Comparison of ENCODE assay signal across 18 cellular contexts in the genomic region with DNA sequence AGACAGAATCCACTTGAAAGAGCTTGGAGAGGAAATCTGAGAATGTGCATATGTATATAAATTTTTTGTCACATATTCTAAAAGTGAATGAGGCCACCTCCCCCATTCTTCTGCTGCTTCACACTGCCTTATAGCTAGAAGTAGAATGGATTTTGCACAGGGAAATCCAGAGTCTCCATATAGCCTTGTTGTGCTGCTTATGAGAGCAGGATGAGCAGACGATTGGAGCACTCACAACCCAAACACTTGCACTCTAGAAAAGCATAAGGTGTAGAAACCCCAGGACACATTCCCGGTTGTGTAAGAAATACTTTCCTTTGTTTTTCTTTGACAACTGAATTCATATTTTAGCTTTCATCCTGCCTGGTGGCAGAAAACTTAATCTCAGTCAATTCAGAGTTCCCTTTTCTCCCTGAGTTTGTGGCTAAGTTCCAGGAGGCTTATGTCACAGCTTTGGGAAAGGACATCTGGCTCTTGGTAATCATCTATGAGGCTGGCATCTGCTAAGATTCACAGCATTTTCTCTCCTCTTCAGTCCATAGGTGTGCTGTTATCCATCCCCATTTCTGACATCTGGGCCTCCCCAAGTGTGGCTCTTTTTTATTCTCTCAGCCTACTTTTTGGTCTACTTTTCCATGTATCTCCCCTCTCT.
DNase-seq lines count a peak whose midpoint lies in the region; ATAC-seq and TF ChIP-seq lines count a peak whose summit lies in the region.
"Had no signal": no experiment of that assay in that cellular context is flagged by ENCODE, and none has a peak within 500 bp of the region (broad histone marks: within the 10 kb centered on the region; RNA-seq: fewer than 3 reads in every experiment).

No MANE protein-coding gene starts in this region.

- no peak overlapping the region for H4K91ac ChIP-seq in IMR-90 (ENCODE audit: insufficient read depth, low read depth, low read length)

- H4K8ac ChIP-seq in IMR-90 (ENCODE audit: low read depth in 2 of 2, low read length in 2 of 2) = no peak overlapping the region

- H2BK5ac ChIP-seq in IMR-90 (ENCODE audit: low read depth, low read length, poor library complexity, severe bottlenecking) = no peak overlapping the region

- H3K14ac ChIP-seq in IMR-90 (replicated peaks; ENCODE audit: low read depth, low read length) = no peak overlapping the region

- no peak overlapping the region for H4K5ac ChIP-seq in IMR-90 (ENCODE audit: low read depth, low read length)

- H3K4me3 ChIP-seq in IMR-90 (ENCODE audit: insufficient read depth, low read depth, low read length) (no peak overlapping the region), adipocyte (ENCODE audit: low read length) (no peak overlapping the region)
- H3K4me3 ChIP-seq: coronary artery, lower lobe of right lung, uterus had no signal

- BruUV-seq in IMR-90 (replicated peaks; lab: Mats Ljungman, UMichigan) = no TSS peak

- no peaks in the 10 kb centered on the region for H3K9me3 ChIP-seq in IMR-90 (ENCODE audit: control insufficient read depth, insufficient read depth, low read length)
- no peaks in the 10 kb centered on the region for H3K9me3 ChIP-seq in adipocyte (ENCODE audit: control insufficient read depth, low read length)
- H3K9me3 ChIP-seq: lower lobe of right lung, uterus had no signal

- intact Hi-C loops in IMR-90 (cut with micrococcal nuclease) = no loop called here

- no peak overlapping the region for H3K4ac ChIP-seq in IMR-90 (ENCODE audit: low read depth, low read length)

- H3K27me3 ChIP-seq in IMR-90 (ENCODE audit: control insufficient read depth, insufficient read depth, low read length) (no peaks in the 10 kb centered on the region), adipocyte (replicated peaks; ENCODE audit: control insufficient read depth, insufficient read depth, low read length) (no peaks in the 10 kb centered on the region)
- H3K27me3 ChIP-seq: uterus had no signal

- H2BK120ac ChIP-seq in IMR-90 (ENCODE audit: low read depth, low read length) = no peak overlapping the region

- no peak for TF ChIP-seq RAD21 in IMR-90 (IDR thresholded peaks at IDR 0.05; ENCODE audit: low read length)

- H3K79me1 ChIP-seq in IMR-90 (ENCODE audit: low read depth in 1 of 2, low read length in 2 of 2) = no peaks in the 10 kb centered on the region

- no peak for ATAC-seq in IMR-90 (ENCODE audit: low read depth)
- ATAC-seq in GM18519 (IDR thresholded peaks at IDR 0.05; ENCODE audit: low FRiP score, unreplicated experiment) = no peak
- ATAC-seq: lower lobe of right lung, sciatic nerve had no signal

- TF ChIP-seq POLR2A in IMR-90 (IDR thresholded peaks at IDR 0.05; ENCODE audit: low read depth, low read length) = no peak

- POLR2A ChIA-PET in IMR-90 (lab: Charles Lee; ENCODE audit: unreplicated experiment) = no interaction called here

- H3K4me1 ChIP-seq in IMR-90 (ENCODE audit: control insufficient read depth, insufficient read depth, low read length) (no peaks in the 10 kb centered on the region), adipocyte (ENCODE audit: control insufficient read depth, insufficient read depth, low read length) (no peaks in the 10 kb centered on the region)
- H3K4me1 ChIP-seq: lower lobe of right lung, uterus had no signal

- CTCF ChIA-PET in IMR-90 (lab: Yijun Ruan, JAX) = no interaction called here

- no peak overlapping the region for H3K27ac ChIP-seq in IMR-90 (ENCODE audit: insufficient read depth, low read length)
- H3K27ac ChIP-seq: coronary artery, KMS-11, lower lobe of right lung, uterus had no signal

- DNase-seq in AG08395 (ENCODE audit: low spot score) (peak; percentile 52), IMR-90 (peak; percentile 44), adipocyte (ENCODE audit: low read depth) (peak; percentile 56), kidney tubule cell (ENCODE audit: low spot score) (peak; percentile 4), NCI-H2196 treated with DMSO at 0.1 percent for 48 hours (lab: John Stamatoyannopoulos, UW; ENCODE audit: unreplicated experiment) (no peak), NCI-H748 treated with DMSO at 0.1 percent for 48 hours (lab: John Stamatoyannopoulos, UW) (no peak)
- no peak for DNase-seq in stimulated activated CD8-positive, alpha-beta memory T cell treated with anti-CD3 and anti-CD28 coated beads, Interleukin-4, amount 100 ng/mL, for 48 hours
- DNase-seq: activated CD4-positive, alpha-beta T cell treated with anti-CD3 and anti-CD28 coated beads for 48 hours; activated T-cell treated with anti-CD3 and anti-CD28 coated beads for 4 hours; H7; lower lobe of right lung; NCI-H1436; stimulated activated CD4-positive, alpha-beta T cell treated with anti-CD3 and anti-CD28 coated beads, Interleukin-4, amount 100 ng/mL, for 24 hours; uterus had no signal

- H4K20me1 ChIP-seq in IMR-90 (ENCODE audit: insufficient read depth, low read length) = no peaks in the 10 kb centered on the region

- H2AFZ ChIP-seq in IMR-90 (replicated peaks; ENCODE audit: low read length, poor library complexity) = no peak overlapping the region

- H3K4me2 ChIP-seq in IMR-90 (ENCODE audit: low read depth, low read length) = no peak overlapping the region
- H3K4me2 ChIP-seq: KMS-11 had no signal

- H2AK5ac ChIP-seq in IMR-90 (ENCODE audit: low read depth, low read length) = no peak overlapping the region

- H3K9ac ChIP-seq in IMR-90 (ENCODE audit: low read depth, low read length) (no peak overlapping the region), adipocyte (ENCODE audit: low read length) (no peak overlapping the region)
- H3K9ac ChIP-seq: KMS-11 had no signal

- no peak overlapping the region for H2BK20ac ChIP-seq in IMR-90 (ENCODE audit: low read depth, low read length)

- no peaks in the 10 kb centered on the region for H3K36me3 ChIP-seq in IMR-90 (ENCODE audit: control insufficient read depth, insufficient read depth, low read length)
- no peaks in the 10 kb centered on the region for H3K36me3 ChIP-seq in adipocyte (ENCODE audit: control insufficient read depth, insufficient read depth, low read length, severe bottlenecking)
- H3K36me3 ChIP-seq: lower lobe of right lung, uterus had no signal

- TF ChIP-seq CTCF in IMR-90 (conservative IDR thresholded peaks at IDR 0.05; ENCODE audit: low read depth, low read length) = no peak

- no peak overlapping the region for H3K23ac ChIP-seq in IMR-90 (ENCODE audit: low read depth, low read length)

- no peak overlapping the region for H3K56ac ChIP-seq in IMR-90 (ENCODE audit: extremely low read depth, insufficient read depth, low read length)

- no peak overlapping the region for H2BK15ac ChIP-seq in IMR-90 (ENCODE audit: low read depth, low read length)

- no peak overlapping the region for H2AK9ac ChIP-seq in IMR-90 (replicated peaks; ENCODE audit: low read depth, low read length, poor library complexity)

- dilution Hi-C loops in IMR-90 (cut with HindIII; ENCODE audit: low sequenced_read_pairs, unreplicated experiment) = no loop called here

- no peaks in the 10 kb centered on the region for H3K9me1 ChIP-seq in IMR-90 (ENCODE audit: insufficient read depth, low read length)

- in situ Hi-C loops in IMR-90 (cut with MboI; ENCODE audit: low sequenced_read_pairs) = no loop called here

- WGBS in IMR-90 (ENCODE audit: extremely low coverage in 2 of 2, insufficient read length in 1 of 2), 2 experiments = no CpG with 5 or more reads among the region's 2 CpGs

- H3K18ac ChIP-seq in IMR-90 (ENCODE audit: low read depth, low read length) = no peak overlapping the region

TF ChIP-seq in IMR-90, 13 proteins besides CTCF, POLR2A, EP300 and RAD21:
- TF ChIP-seq NFE2L2 (IDR thresholded peaks at IDR 0.05; ENCODE audit: low read depth, low read length) (no peak), BHLHE40 (IDR thresholded peaks at IDR 0.05; ENCODE audit: low read depth, low read length) (no peak)

Comparison
In these comparisons a context has a peak if more than half of its experiments do, and no peak if none do; other contexts are left out.
1. DNase-seq: peak in AG08395 (single experiment), IMR-90 (single experiment), adipocyte (single experiment) and kidney tubule cell (single experiment); none in NCI-H2196 treated with DMSO at 0.1 percent for 48 hours (single experiment), NCI-H748 treated with DMSO at 0.1 percent for 48 hours (single experiment) and stimulated activated CD8-positive, alpha-beta memory T cell treated with anti-CD3 and anti-CD28 coated beads, Interleukin-4, amount 100 ng/mL, for 48 hours (single experiment).